Comparison of ENCODE assay signal across 8 cellular contexts in genomic region chr20:4685923-4686221, GRCh38. TPM values are rescaled to one million over a fixed set of nuclear protein-coding genes. Genes with fewer than 3 reads are reported as not detected.
A peak's percentile ranks its signal among the peaks of the same experiment; 100 is the strongest.
DNase-seq lines count a peak whose midpoint lies in the region; ATAC-seq and TF ChIP-seq lines count a peak whose summit lies in the region.

No MANE protein-coding gene starts in this region.

- H3K4me3 ChIP-seq in GM06990 (replicated peaks; ENCODE audit: low read depth, low read length) (peak overlapping the region; percentile 74), SU-DHL-6 (ENCODE audit: insufficient read depth, low read length, poor library complexity, severe bottlenecking) (peak overlapping the region; percentile 78), fibroblast of lung (replicated peaks in 1 of 4; ENCODE audit: control extremely low read depth in 1 of 4, insufficient read depth in 1 of 4, low read depth in 3 of 4, low read length in 4 of 4) (peak overlapping the region; percentile 50 to 76 (median 66)), psoas muscle (peak overlapping the region; percentile 90)

- H3K27ac ChIP-seq in SU-DHL-6 (ENCODE audit: low read depth, low read length) (no peak overlapping the region; the same call in 1 of the 2 replicates), fibroblast of lung (ENCODE audit: insufficient read depth, low read length) (peak overlapping the region; percentile 77), psoas muscle (peak overlapping the region; percentile 98)

- H3F3A ChIP-seq in SU-DHL-6 (ENCODE audit: insufficient read depth) = no peaks in the 10 kb centered on the region

- H3K9me2 ChIP-seq in SU-DHL-6 (replicated peaks; ENCODE audit: insufficient read depth, low read length) = no peaks in the 10 kb centered on the region

- peak overlapping the region; percentile 79 for H3K9ac ChIP-seq in SU-DHL-6 (ENCODE audit: low read length)
- peak overlapping the region; percentile 87 for H3K9ac ChIP-seq in fibroblast of lung (ENCODE audit: insufficient read depth, low read length)

- H3K79me2 ChIP-seq in SU-DHL-6 (ENCODE audit: insufficient read depth, low read length) (no peaks in the 10 kb centered on the region), fibroblast of lung (ENCODE audit: control insufficient read depth, insufficient read depth, low read length) (peaks cover 14% of the 10 kb centered on the region)

- no peaks in the 10 kb centered on the region for H3K4me1 ChIP-seq in fibroblast of lung (ENCODE audit: control insufficient read depth, extremely low read depth, insufficient read depth, low read length)
- peaks cover 39% of the 10 kb centered on the region for H3K4me1 ChIP-seq in psoas muscle

- DNase-seq in GM06990 (ENCODE audit: extremely low read depth, insufficient read length) (no peak), fibroblast of lung (ENCODE audit: low read depth in 2 of 2) (no peak), psoas muscle (no peak)
- no peak for DNase-seq in stimulated activated CD4-positive, alpha-beta T cell treated with anti-CD3 and anti-CD28 coated beads, Interleukin-12 subunit alpha, Interleukin-12 subunit beta, amount 100 ng/mL, for 4 hours
- no peak for DNase-seq in activated CD4-positive, alpha-beta T cell treated with anti-CD3 and anti-CD28 coated beads for 48 hours

- no peaks in the 10 kb centered on the region for H4K20me1 ChIP-seq in SU-DHL-6 (ENCODE audit: low read depth, low read length)
- H4K20me1 ChIP-seq in fibroblast of lung (ENCODE audit: control insufficient read depth, extremely low read depth, insufficient read depth, low read length) = no peaks in the 10 kb centered on the region

- peak overlapping the region; percentile 79 for H3K4me2 ChIP-seq in SU-DHL-6 (ENCODE audit: low read depth, low read length, poor library complexity, severe bottlenecking)
- H3K4me2 ChIP-seq in fibroblast of lung (ENCODE audit: extremely low read depth, insufficient read depth, low read length) = peak overlapping the region; percentile 73

- H2AFZ ChIP-seq in SU-DHL-6 (ENCODE audit: low read depth, low read length, severe bottlenecking) = peak overlapping the region; percentile 89
- H2AFZ ChIP-seq in fibroblast of lung (ENCODE audit: low read length) = peak overlapping the region; percentile 31

- TF ChIP-seq CTCF in GM06990 (IDR thresholded peaks at IDR 0.05; ENCODE audit: insufficient read depth, low read length, poor library complexity, severe bottlenecking) (no peak), SU-DHL-6 (IDR thresholded peaks at IDR 0.05; ENCODE audit: insufficient read depth, low read length, poor library complexity, severe bottlenecking) (no peak), fibroblast of lung (conservative IDR thresholded peaks at IDR 0.05 in 1 of 2, IDR thresholded peaks at IDR 0.05 in 1 of 2; ENCODE audit: low read depth in 1 of 2, low read length in 2 of 2) (no peak), psoas muscle (IDR thresholded peaks at IDR 0.05) (no peak)

- H3K9me3 ChIP-seq in SU-DHL-6 (ENCODE audit: insufficient read depth, low read length) = no peaks in the 10 kb centered on the region
- H3K9me3 ChIP-seq in fibroblast of lung (ENCODE audit: control insufficient read depth, insufficient read depth, low read depth, low read length) = no peaks in the 10 kb centered on the region
- H3K9me3 ChIP-seq in psoas muscle = no peaks in the 10 kb centered on the region

- intact Hi-C loops in psoas muscle (cut with DNase I) = no loop called here

- H3K27me3 ChIP-seq in GM06990 (replicated peaks; ENCODE audit: control insufficient read depth, insufficient read depth, low read length) = no peaks in the 10 kb centered on the region; the same call in 1 of the 2 replicates
- H3K27me3 ChIP-seq in SU-DHL-6 (ENCODE audit: low read length) = no peaks in the 10 kb centered on the region
- no peaks in the 10 kb centered on the region for H3K27me3 ChIP-seq in fibroblast of lung (ENCODE audit: control insufficient read depth, insufficient read depth, low read length)
- H3K27me3 ChIP-seq in psoas muscle (ENCODE audit: insufficient read depth in 3 of 3, low read length in 2 of 3) = no peaks in the 10 kb centered on the region

- ATAC-seq in psoas muscle = no peak
- no peak for ATAC-seq in HG03565 (IDR thresholded peaks at IDR 0.05; ENCODE audit: unreplicated experiment)
- no peak for ATAC-seq in GM18858 (IDR thresholded peaks at IDR 0.05; ENCODE audit: unreplicated experiment)

- H3K36me3 ChIP-seq in GM06990 (ENCODE audit: control insufficient read depth, insufficient read depth, low read length) = no peaks in the 10 kb centered on the region
- 0 out of 2 replicates have a peak, but pooled peaks cover 3% of the 10 kb centered on the region for H3K36me3 ChIP-seq in SU-DHL-6 (ENCODE audit: low read length)
- no peaks in the 10 kb centered on the region for H3K36me3 ChIP-seq in fibroblast of lung (ENCODE audit: control insufficient read depth, insufficient read depth, low read length)
- H3K36me3 ChIP-seq in psoas muscle (ENCODE audit: insufficient read depth in 1 of 2, low read depth in 1 of 2) = no peaks in the 10 kb centered on the region

- 10 to 16% (median 10%) methylated on average over 8 of the region's 8 CpGs for WGBS in psoas muscle, 3 donors

RNA-seq across cellular contexts. Expression of gene PRNP, which starts 0.4 kb away (rescaled TPM):
- total RNA-seq in fibroblast of lung = 179 and 241 TPM in 2 replicates
- polyA plus RNA-seq in fibroblast of lung = 186 and 197 TPM in 2 replicates
- 149 and 151 TPM in 2 replicates for polyA plus RNA-seq in fibroblast of lung (2012)
- polyA minus RNA-seq in fibroblast of lung (ENCODE audit: low replicate concordance) = 60.5 and 68.3 TPM in 2 replicates
- total RNA-seq in psoas muscle = 100 to 1,000 TPM in 1 of 4 donors, 10 to 100 TPM in 3; 45.0 to 123 (median 49.6) TPM
- polyA plus RNA-seq in psoas muscle = 10 to 100 TPM; 32.7 to 44.1 (median 35.0) TPM

RNA-seq across cellular contexts. Expression of gene PRND, which starts 35.8 kb away (rescaled TPM):
- total RNA-seq in fibroblast of lung (not detected in 2 replicates), psoas muscle (not detected)
- polyA plus RNA-seq in fibroblast of lung (not detected in 2 replicates), psoas muscle (not detected)
- not detected in 2 replicates for polyA plus RNA-seq in fibroblast of lung (2012)
- polyA minus RNA-seq in fibroblast of lung (ENCODE audit: low replicate concordance) = not detected in 2 replicates
